1 cellular context compared by ENCODE assay signal in the genomic region with DNA sequence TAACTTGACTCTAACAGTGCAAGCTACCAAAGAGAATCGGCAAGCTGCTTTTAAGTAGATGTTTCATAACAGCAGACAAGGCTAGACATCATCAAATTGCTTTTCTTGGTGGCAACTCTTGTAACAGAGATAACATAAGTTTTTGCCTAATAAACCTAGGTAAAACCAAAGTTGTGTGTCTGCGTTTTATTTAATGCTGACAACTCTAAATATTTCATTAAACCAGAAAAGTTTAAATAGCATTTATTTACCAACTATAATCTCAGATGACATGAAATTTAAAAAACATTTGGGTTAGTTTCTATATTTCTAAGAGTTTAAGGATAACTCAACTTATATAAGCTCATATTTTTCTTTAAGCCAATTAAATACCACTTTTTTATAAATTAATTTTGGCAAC.
TF ChIP-seq lines count a peak whose summit lies in the region.

No MANE protein-coding gene starts in this region.

TF ChIP-seq in GM23338, 12 proteins besides CTCF, POLR2A, EP300 and RAD21 (continued from another document):
- TF ChIP-seq, protein P1, sequence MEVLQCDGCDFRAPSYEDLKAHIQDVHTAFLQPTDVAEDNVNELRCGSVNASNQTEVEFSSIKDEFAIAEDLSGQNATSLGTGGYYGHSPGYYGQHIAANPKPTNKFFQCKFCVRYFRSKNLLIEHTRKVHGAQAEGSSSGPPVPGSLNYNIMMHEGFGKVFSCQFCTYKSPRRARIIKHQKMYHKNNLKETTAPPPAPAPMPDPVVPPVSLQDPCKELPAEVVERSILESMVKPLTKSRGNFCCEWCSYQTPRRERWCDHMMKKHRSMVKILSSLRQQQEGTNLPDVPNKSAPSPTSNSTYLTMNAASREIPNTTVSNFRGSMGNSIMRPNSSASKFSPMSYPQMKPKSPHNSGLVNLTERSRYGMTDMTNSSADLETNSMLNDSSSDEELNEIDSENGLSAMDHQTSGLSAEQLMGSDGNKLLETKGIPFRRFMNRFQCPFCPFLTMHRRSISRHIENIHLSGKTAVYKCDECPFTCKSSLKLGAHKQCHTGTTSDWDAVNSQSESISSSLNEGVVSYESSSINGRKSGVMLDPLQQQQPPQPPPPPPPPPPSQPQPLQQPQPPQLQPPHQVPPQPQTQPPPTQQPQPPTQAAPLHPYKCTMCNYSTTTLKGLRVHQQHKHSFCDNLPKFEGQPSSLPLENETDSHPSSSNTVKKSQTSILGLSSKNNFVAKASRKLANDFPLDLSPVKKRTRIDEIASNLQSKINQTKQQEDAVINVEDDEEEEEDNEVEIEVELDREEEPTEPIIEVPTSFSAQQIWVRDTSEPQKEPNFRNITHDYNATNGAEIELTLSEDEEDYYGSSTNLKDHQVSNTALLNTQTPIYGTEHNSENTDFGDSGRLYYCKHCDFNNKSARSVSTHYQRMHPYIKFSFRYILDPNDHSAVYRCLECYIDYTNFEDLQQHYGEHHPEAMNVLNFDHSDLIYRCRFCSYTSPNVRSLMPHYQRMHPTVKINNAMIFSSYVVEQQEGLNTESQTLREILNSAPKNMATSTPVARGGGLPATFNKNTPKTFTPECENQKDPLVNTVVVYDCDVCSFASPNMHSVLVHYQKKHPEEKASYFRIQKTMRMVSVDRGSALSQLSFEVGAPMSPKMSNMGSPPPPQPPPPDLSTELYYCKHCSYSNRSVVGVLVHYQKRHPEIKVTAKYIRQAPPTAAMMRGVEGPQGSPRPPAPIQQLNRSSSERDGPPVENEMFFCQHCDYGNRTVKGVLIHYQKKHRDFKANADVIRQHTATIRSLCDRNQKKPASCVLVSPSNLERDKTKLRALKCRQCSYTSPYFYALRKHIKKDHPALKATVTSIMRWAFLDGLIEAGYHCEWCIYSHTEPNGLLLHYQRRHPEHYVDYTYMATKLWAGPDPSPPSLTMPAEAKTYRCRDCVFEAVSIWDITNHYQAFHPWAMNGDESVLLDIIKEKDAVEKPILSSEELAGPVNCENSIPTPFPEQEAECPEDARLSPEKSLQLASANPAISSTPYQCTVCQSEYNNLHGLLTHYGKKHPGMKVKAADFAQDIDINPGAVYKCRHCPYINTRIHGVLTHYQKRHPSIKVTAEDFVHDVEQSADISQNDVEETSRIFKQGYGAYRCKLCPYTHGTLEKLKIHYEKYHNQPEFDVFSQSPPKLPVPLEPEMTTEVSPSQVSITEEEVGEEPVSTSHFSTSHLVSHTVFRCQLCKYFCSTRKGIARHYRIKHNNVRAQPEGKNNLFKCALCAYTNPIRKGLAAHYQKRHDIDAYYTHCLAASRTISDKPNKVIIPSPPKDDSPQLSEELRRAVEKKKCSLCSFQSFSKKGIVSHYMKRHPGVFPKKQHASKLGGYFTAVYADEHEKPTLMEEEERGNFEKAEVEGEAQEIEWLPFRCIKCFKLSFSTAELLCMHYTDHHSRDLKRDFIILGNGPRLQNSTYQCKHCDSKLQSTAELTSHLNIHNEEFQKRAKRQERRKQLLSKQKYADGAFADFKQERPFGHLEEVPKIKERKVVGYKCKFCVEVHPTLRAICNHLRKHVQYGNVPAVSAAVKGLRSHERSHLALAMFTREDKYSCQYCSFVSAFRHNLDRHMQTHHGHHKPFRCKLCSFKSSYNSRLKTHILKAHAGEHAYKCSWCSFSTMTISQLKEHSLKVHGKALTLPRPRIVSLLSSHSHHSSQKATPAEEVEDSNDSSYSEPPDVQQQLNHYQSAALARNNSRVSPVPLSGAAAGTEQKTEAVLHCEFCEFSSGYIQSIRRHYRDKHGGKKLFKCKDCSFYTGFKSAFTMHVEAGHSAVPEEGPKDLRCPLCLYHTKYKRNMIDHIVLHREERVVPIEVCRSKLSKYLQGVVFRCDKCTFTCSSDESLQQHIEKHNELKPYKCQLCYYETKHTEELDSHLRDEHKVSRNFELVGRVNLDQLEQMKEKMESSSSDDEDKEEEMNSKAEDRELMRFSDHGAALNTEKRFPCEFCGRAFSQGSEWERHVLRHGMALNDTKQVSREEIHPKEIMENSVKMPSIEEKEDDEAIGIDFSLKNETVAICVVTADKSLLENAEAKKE (CRISPR knock-in tag; IDR thresholded peaks at IDR 0.05) = no peak
